ENCODE assay signal across 8 cellular contexts in genomic region chr2:75098856-75099255, GRCh38.
DNase-seq lines count a peak whose midpoint lies in the region; ATAC-seq, FAIRE-seq and TF ChIP-seq lines count a peak whose summit lies in the region.

No MANE protein-coding gene starts in this region.

- intact Hi-C loops in aorta (cut with DNase I) = no loop called here

- peaks cover 13% of the 10 kb centered on the region for H3K27me3 Mint-ChIP-seq in progenitor cell of endocrine pancreas

- no peaks in the 10 kb centered on the region for H3K4me1 ChIP-seq in aorta (ENCODE audit: control insufficient read depth in 1 of 2, insufficient read depth in 2 of 2, low read length in 2 of 2)

- H3K36me3 ChIP-seq in aorta (ENCODE audit: control insufficient read depth in 1 of 2, insufficient read depth in 2 of 2, low read length in 1 of 2) = no peaks in the 10 kb centered on the region

- H3K27ac Mint-ChIP-seq in progenitor cell of endocrine pancreas = peak overlapping the region; percentile 50

- no peak overlapping the region for H3K27ac ChIP-seq in aorta (ENCODE audit: low read depth in 1 of 2, low read length in 2 of 2)

- H3K4me1 Mint-ChIP-seq in progenitor cell of endocrine pancreas (ENCODE audit: low read depth) = peaks cover 10% of the 10 kb centered on the region

- H3K9me3 Mint-ChIP-seq in progenitor cell of endocrine pancreas (ENCODE audit: low read depth) = peaks cover 3% of the 10 kb centered on the region

- no peak overlapping the region for H3K4me3 ChIP-seq in aorta (ENCODE audit: low read length in 2 of 2)

- DNase-seq in NCI-H510A treated with DMSO at 0.1 percent for 48 hours (lab: John Stamatoyannopoulos, UW) (peak; percentile 24), NCI-H510A (lab: John Stamatoyannopoulos, UW) (no peak), NCI-H146 (lab: John Stamatoyannopoulos, UW) (peak; percentile 39), cerebellar cortex (ENCODE audit: low spot score) (peak; percentile 21), progenitor cell of endocrine pancreas (ENCODE audit: low spot score, unreplicated experiment) (no peak), GM19239 (ENCODE audit: insufficient read length, low spot score) (no peak), aorta (no peak)

- H3K27me3 ChIP-seq in aorta (ENCODE audit: control insufficient read depth in 1 of 2, insufficient read depth in 2 of 2, low read length in 1 of 2) = no peaks in the 10 kb centered on the region

- WGBS in aorta, 2 donors = 27 to 41% methylated on average over 2 of the region's 2 CpGs

- no peaks in the 10 kb centered on the region for H3K36me3 Mint-ChIP-seq in progenitor cell of endocrine pancreas (ENCODE audit: insufficient read depth)

- no peaks in the 10 kb centered on the region for H3K9me3 ChIP-seq in aorta (ENCODE audit: control insufficient read depth, low read length)

- no peak overlapping the region for H3K4me3 Mint-ChIP-seq in progenitor cell of endocrine pancreas (ENCODE audit: low read depth)

- FAIRE-seq in GM19239 (lab: Jason Lieb, UNC) = no peak

- peak; percentile 62 for TF ChIP-seq CTCF in progenitor cell of endocrine pancreas (IDR thresholded peaks at IDR 0.05; ENCODE audit: unreplicated experiment)

- ATAC-seq in HG02623 (IDR thresholded peaks at IDR 0.05; ENCODE audit: unreplicated experiment) (no peak), aorta (ENCODE audit: low FRiP score) (no peak)

Comparison
In these comparisons a context has a peak if more than half of its experiments do, and no peak if none do; other contexts are left out.
1. DNase-seq: peak in NCI-H510A treated with DMSO at 0.1 percent for 48 hours (single experiment), NCI-H146 (single experiment) and cerebellar cortex (single experiment); none in NCI-H510A (single experiment), progenitor cell of endocrine pancreas (single experiment), GM19239 (single experiment) and aorta (0 of 2).